8 cellular contexts compared by ENCODE assay signal in the genomic region with DNA sequence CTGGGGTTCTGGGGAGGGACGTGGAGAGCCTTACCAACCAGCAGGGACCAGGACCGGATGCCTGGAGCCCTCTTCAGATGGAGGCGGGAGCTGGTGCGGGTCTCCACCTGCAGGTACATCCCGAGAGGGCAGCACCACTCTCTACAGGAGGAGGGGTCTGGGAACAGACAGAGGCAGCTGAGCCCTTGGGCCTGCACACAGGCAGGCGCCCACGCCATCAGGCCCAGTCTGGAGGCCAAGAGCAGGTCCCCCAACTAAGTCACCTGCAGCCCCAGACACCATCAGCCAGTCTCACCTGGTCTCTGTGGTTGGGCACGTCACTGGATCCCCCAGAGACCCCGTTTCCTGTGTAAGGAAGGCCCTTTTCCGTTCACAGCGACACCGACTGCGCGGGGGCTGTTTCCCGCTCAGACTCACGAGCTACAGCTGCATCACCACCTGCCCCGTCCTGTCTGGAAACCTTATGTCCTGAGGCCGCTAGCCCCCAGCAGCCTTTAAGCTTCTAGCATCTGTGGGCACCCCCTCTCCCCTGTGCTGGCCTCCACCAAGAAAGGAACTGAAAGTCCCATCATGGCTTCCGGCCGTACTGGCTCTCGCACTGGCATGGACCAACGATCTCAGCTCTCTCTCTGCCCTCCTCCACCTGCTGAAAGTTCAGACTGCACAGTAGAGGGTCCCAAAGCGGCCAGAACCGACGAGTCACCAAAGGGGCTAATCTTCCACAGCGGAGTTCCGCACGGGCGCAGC. TPM values are rescaled to one million over a fixed set of nuclear protein-coding genes. Genes with fewer than 3 reads are reported as not detected.
A peak's percentile ranks its signal among the peaks of the same experiment; 100 is the strongest.
DNase-seq lines count a peak whose midpoint lies in the region; ATAC-seq and TF ChIP-seq lines count a peak whose summit lies in the region.

No MANE protein-coding gene starts in this region.

- no peak for DNase-seq in AG04450 (ENCODE audit: low read depth, low spot score)
- peak; percentile 49 for DNase-seq in activated CD4-positive, alpha-beta T cell treated with anti-CD3 and anti-CD28 coated beads for 1 hour
- peak; percentile 34 for DNase-seq in dermis blood vessel endothelial cell
- DNase-seq in neural crest cell (ENCODE audit: low read depth, low spot score), result no peak
- DNase-seq in testis, result peak; percentile 54
- DNase-seq in NCI-H82 (lab: John Stamatoyannopoulos, UW), result no peak

- no peaks in the 10 kb centered on the region for H3K27me3 Mint-ChIP-seq in neural crest cell (ENCODE audit: low read depth)

- H3K9me3 ChIP-seq in AG04450 (ENCODE audit: control insufficient read depth, insufficient read depth, low read length) (peaks cover 13% of the 10 kb centered on the region; the same call in 1 of the 2 replicates), testis (no peaks in the 10 kb centered on the region)

- ATAC-seq in GM19324 (IDR thresholded peaks at IDR 0.05; ENCODE audit: low FRiP score, unreplicated experiment) (peak; percentile 48), HG03520 (IDR thresholded peaks at IDR 0.05; ENCODE audit: unreplicated experiment) (peak; percentile 45)

- intact Hi-C loops in testis (cut with DNase I; ENCODE audit: low total_unique reads), result no loop called here

- peak overlapping the region; percentile 90 for H3K4me3 Mint-ChIP-seq in neural crest cell

- TF ChIP-seq CTCF in AG04450 (IDR thresholded peaks at IDR 0.05; ENCODE audit: low read depth, low read length), result no peak
- TF ChIP-seq CTCF in neural crest cell (conservative IDR thresholded peaks at IDR 0.05), result no peak
- no peak for TF ChIP-seq CTCF in testis (IDR thresholded peaks at IDR 0.05)

- H3K27ac ChIP-seq in AG04450 (ENCODE audit: low read depth, low read length), result no peak overlapping the region
- peak overlapping the region; percentile 76 to 89 for H3K27ac ChIP-seq in testis

- no peaks in the 10 kb centered on the region for H3K36me3 ChIP-seq in testis (ENCODE audit: low read depth, missing control alignments)

- peaks cover 41% of the 10 kb centered on the region for H3K4me1 ChIP-seq in testis

- CTCF ChIA-PET in AG04450 (lab: Charles Lee), result no interaction called here

- peak overlapping the region; percentile 84 for H3K27ac Mint-ChIP-seq in neural crest cell (ENCODE audit: unreplicated experiment)

- POLR2A ChIA-PET in AG04450 (lab: Yijun Ruan, JAX), result no interaction called here

- peaks cover 12% of the 10 kb centered on the region for H3K9me3 Mint-ChIP-seq in neural crest cell

- H3K36me3 Mint-ChIP-seq in neural crest cell (ENCODE audit: low read depth), result peaks cover 4% of the 10 kb centered on the region

- H3K4me1 Mint-ChIP-seq in neural crest cell, result peaks cover 20% of the 10 kb centered on the region

- no peak for TF ChIP-seq POLR2A in testis (IDR thresholded peaks at IDR 0.05)

- WGBS in testis, 2 donors, result 45 to 56% methylated on average over 19 to 29 of the region's 29 CpGs

- H3K4me3 ChIP-seq in AG04450 (ENCODE audit: low read depth, low read length) (peak overlapping the region; percentile 89), testis (peak overlapping the region; percentile 60 to 74)

- H3K27me3 ChIP-seq in AG04450 (ENCODE audit: control insufficient read depth, insufficient read depth, low read length) (no peaks in the 10 kb centered on the region), testis (no peaks in the 10 kb centered on the region)

RNA-seq across cellular contexts. Expression of a gene that starts 1.2 kb away (rescaled TPM):
- 74.8 and 82.6 TPM in 2 replicates for polyA plus RNA-seq in AG04450 (2011; rRNA removed)
- polyA minus RNA-seq in AG04450 (2011; rRNA and poly(A)+ RNA removed), result 53.9 and 85.7 TPM in 2 replicates
- total RNA-seq in dermis blood vessel endothelial cell, result 59.8 and 75.4 TPM in 2 replicates
- total RNA-seq in neural crest cell, result 111 and 115 TPM in 2 replicates
- total RNA-seq in testis, result 10 to 100 TPM; 61.1 to 88.2 TPM
- polyA plus RNA-seq in testis (ENCODE audit: insufficient read depth, low read depth, low replicate concordance), result 46.3 TPM

RNA-seq across cellular contexts. Expression of a gene that starts 9.2 kb away (rescaled TPM):
- polyA plus RNA-seq in AG04450 (2011; rRNA removed), result 76.1 and 82.4 TPM in 2 replicates
- polyA minus RNA-seq in AG04450 (2011; rRNA and poly(A)+ RNA removed), result 39.4 and 40.4 TPM in 2 replicates
- 85.5 and 105 TPM in 2 replicates for total RNA-seq in dermis blood vessel endothelial cell
- 73.3 and 84.2 TPM in 2 replicates for total RNA-seq in neural crest cell
- total RNA-seq in testis, result 100 to 1,000 TPM; 115 to 130 TPM
- polyA plus RNA-seq in testis (ENCODE audit: insufficient read depth, low read depth, low replicate concordance), result 161 TPM

RNA-seq across cellular contexts. Expression of a gene that starts 30.9 kb away (rescaled TPM):
- polyA plus RNA-seq in AG04450 (2011; rRNA removed) (22.8 and 29.5 TPM in 2 replicates), testis (ENCODE audit: insufficient read depth, low read depth, low replicate concordance) (19.6 TPM)
- polyA minus RNA-seq in AG04450 (2011; rRNA and poly(A)+ RNA removed), result 23.0 and 28.0 TPM in 2 replicates
- total RNA-seq in dermis blood vessel endothelial cell (35.1 and 44.0 TPM in 2 replicates), neural crest cell (33.3 and 35.6 TPM in 2 replicates), testis (10 to 100 TPM; 28.9 to 37.4 TPM)

RNA-seq across cellular contexts. Expression of a gene that starts 31.2 kb away (rescaled TPM):
- polyA plus RNA-seq in AG04450 (2011; rRNA removed) (9.1 and 9.2 TPM in 2 replicates), testis (ENCODE audit: insufficient read depth, low read depth, low replicate concordance) (24.4 TPM)
- polyA minus RNA-seq in AG04450 (2011; rRNA and poly(A)+ RNA removed), result 6.5 and 8.7 TPM in 2 replicates
- total RNA-seq in dermis blood vessel endothelial cell (13.1 and 22.0 TPM in 2 replicates), neural crest cell (47.8 and 48.5 TPM in 2 replicates), testis (10 to 100 TPM; 90.9 to 95.3 TPM)

Comparison
In these comparisons a context has a peak if more than half of its experiments do, and no peak if none do; other contexts are left out.
1. DNase-seq: peak in activated CD4-positive, alpha-beta T cell treated with anti-CD3 and anti-CD28 coated beads for 1 hour (single experiment), dermis blood vessel endothelial cell (single experiment) and testis (single experiment); none in AG04450 (single experiment), neural crest cell (single experiment) and NCI-H82 (single experiment).